ENCODE assay signal across 23 cellular contexts in the genomic region with DNA sequence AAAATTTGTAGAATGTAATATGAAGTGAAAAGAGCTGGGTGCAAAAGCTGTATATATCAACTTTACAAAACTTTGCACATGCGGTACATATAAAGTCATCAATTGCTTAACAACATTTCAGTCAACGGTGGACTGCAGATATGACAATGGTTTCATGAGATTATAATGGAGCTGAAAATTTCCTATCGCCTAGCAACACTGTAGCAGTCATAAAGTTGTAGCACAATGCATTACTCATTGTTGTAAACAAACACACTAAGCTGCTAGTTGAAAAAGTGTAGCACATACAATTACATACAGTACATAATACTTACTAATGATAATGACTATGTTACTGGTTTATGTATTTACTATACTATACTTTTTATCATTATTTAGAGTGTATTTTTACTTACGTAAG.
"Had no signal": no experiment of that assay in that cellular context is flagged by ENCODE, and none has a peak within 500 bp of the region (broad histone marks: within the 10 kb centered on the region; RNA-seq: fewer than 3 reads in every experiment).

No MANE protein-coding gene starts in this region.

- ATAC-seq: activated CD4-positive, alpha-beta T cell treated with anti-CD3 and anti-CD28 coated beads for 36 hours; activated T-cell treated with anti-CD3 and anti-CD28 coated beads, Interleukin-2, amount 50 U/mL, for 4 hours; activated T-helper 17 cell treated with anti-CD3 and anti-CD28 coated beads, Interleukin-2, amount 50 U/mL, for 72 hours; effector memory CD8-positive, alpha-beta T cell; foreskin keratinocyte; gastrocnemius medialis; heart left ventricle had no signal

- DNase-seq: activated CD4-positive, alpha-beta memory T cell treated with anti-CD3 and anti-CD28 coated beads, Interleukin-2, amount 10 ng/mL, durations not matched to agents 7 days and 5 days; activated CD4-positive, alpha-beta T cell treated with anti-CD3 and anti-CD28 coated beads for 36 hours; activated CD4-positive, alpha-beta T cell treated with anti-CD3 and anti-CD28 coated beads, Interleukin-2, amount 10 ng/mL, durations not matched to agents 7 days and 5 days; activated CD4-positive, alpha-beta T cell treated with anti-CD3 and anti-CD28 coated beads, Interleukin-2, amount 50 U/mL, for 4 hours; activated CD4-positive, CD25-positive, alpha-beta regulatory T cell; activated CD4-positive, CD25-positive, alpha-beta regulatory T cell treated with anti-CD3 and anti-CD28 coated beads, Interleukin-2, amount 50 U/mL, for 72 hours; activated effector memory CD4-positive, alpha-beta T cell treated with Interleukin-2 at 50 U/mL for 16 hours; activated gamma-delta T cell treated with Interleukin-2 at 50 U/mL for 16 hours; activated naive CD4-positive, alpha-beta T cell treated with anti-CD3 and anti-CD28 coated beads, Interleukin-2, amount 50 U/mL, for 16 hours; activated naive CD4-positive, alpha-beta T cell treated with Interleukin-2 at 50 U/mL for 16 hours; activated T-cell treated with anti-CD3 and anti-CD28 coated beads, Interleukin-2, amount 50 U/mL, for 4 hours; amniotic stem cell; anterior cingulate cortex; brain microvascular endothelial cell; effector CD4-positive, alpha-beta T cell; effector memory CD8-positive, alpha-beta T cell; erythroblast; foreskin keratinocyte; gastrocnemius medialis; glutamatergic neuron; heart left ventricle; T-helper 2 cell had no signal
